ENCODE assay signal across 10 cellular contexts in genomic region chr5:10596310-10596703, GRCh38. TPM values are rescaled to one million over a fixed set of nuclear protein-coding genes. Genes with fewer than 3 reads are reported as not detected.
DNase-seq lines count a peak whose midpoint lies in the region; ATAC-seq and TF ChIP-seq lines count a peak whose summit lies in the region.
"Had no signal": no experiment of that assay in that cellular context is flagged by ENCODE, and none has a peak within 500 bp of the region (broad histone marks: within the 10 kb centered on the region; RNA-seq: fewer than 3 reads in every experiment).

No MANE protein-coding gene starts in this region.

- H3K9ac ChIP-seq in stomach smooth muscle (ENCODE audit: low read length in 2 of 2) = no peak overlapping the region

- CTCF ChIA-PET in activated CD8-positive, alpha-beta T cell treated with anti-CD3 and anti-CD28 coated beads for 36 hours (lab: Charles Lee) = no interaction called here

- H3K27me3 Mint-ChIP-seq in T-helper 2 cell treated with Interferon-gamma antibody and Interleukin-4, amounts not matched to agents 5 μg/mL and 100 μg/mL, for 36 hours (ENCODE audit: low read depth) = peaks cover 3% of the 10 kb centered on the region
- peaks cover 7% of the 10 kb centered on the region for H3K27me3 Mint-ChIP-seq in activated CD8-positive, alpha-beta T cell treated with anti-CD3 and anti-CD28 coated beads for 36 hours

- no peaks in the 10 kb centered on the region for H3K36me3 ChIP-seq in stomach smooth muscle (ENCODE audit: control insufficient read depth in 2 of 2, insufficient read depth in 2 of 2, low read length in 2 of 2)

- H3K27me3 ChIP-seq in foreskin keratinocyte = no peaks in the 10 kb centered on the region
- H3K27me3 ChIP-seq in stomach smooth muscle (ENCODE audit: control insufficient read depth in 1 of 2, insufficient read depth in 2 of 2, low read length in 2 of 2) = no peaks in the 10 kb centered on the region

- no peaks in the 10 kb centered on the region for H3K9me3 ChIP-seq in stomach smooth muscle (ENCODE audit: control insufficient read depth in 2 of 2, low read length in 2 of 2)

- no peaks in the 10 kb centered on the region for H3K9me3 Mint-ChIP-seq in T-helper 2 cell treated with Interferon-gamma antibody and Interleukin-4, amounts not matched to agents 5 μg/mL and 100 μg/mL, for 36 hours
- H3K9me3 Mint-ChIP-seq in activated CD8-positive, alpha-beta T cell treated with anti-CD3 and anti-CD28 coated beads for 36 hours = peaks cover 13% of the 10 kb centered on the region

- POLR2A ChIA-PET in activated CD8-positive, alpha-beta T cell treated with anti-CD3 and anti-CD28 coated beads for 36 hours (lab: Charles Lee) = no interaction called here

- no peak for ATAC-seq in activated CD8-positive, alpha-beta T cell treated with anti-CD3 and anti-CD28 coated beads for 36 hours
- ATAC-seq in foreskin keratinocyte (no peak), GM19035 (IDR thresholded peaks at IDR 0.05; ENCODE audit: unreplicated experiment) (no peak)

- H3K4me3 ChIP-seq in stomach smooth muscle (ENCODE audit: low read length in 2 of 2) = peak overlapping the region; percentile 33 to 56

- no peak overlapping the region for H3K27ac Mint-ChIP-seq in T-helper 2 cell treated with Interferon-gamma antibody and Interleukin-4, amounts not matched to agents 5 μg/mL and 100 μg/mL, for 36 hours
- peak overlapping the region; percentile 56 for H3K27ac Mint-ChIP-seq in activated CD8-positive, alpha-beta T cell treated with anti-CD3 and anti-CD28 coated beads for 36 hours

- H3K4me3 Mint-ChIP-seq in T-helper 2 cell treated with Interferon-gamma antibody and Interleukin-4, amounts not matched to agents 5 μg/mL and 100 μg/mL, for 36 hours = peak overlapping the region; percentile 29
- no peak overlapping the region for H3K4me3 Mint-ChIP-seq in activated CD8-positive, alpha-beta T cell treated with anti-CD3 and anti-CD28 coated beads for 36 hours
- H3K4me3 Mint-ChIP-seq: neural crest cell had no signal

- peaks cover 49% of the 10 kb centered on the region for H3K4me1 Mint-ChIP-seq in T-helper 2 cell treated with Interferon-gamma antibody and Interleukin-4, amounts not matched to agents 5 μg/mL and 100 μg/mL, for 36 hours (ENCODE audit: low read depth)
- peaks cover 56% of the 10 kb centered on the region for H3K4me1 Mint-ChIP-seq in activated CD8-positive, alpha-beta T cell treated with anti-CD3 and anti-CD28 coated beads for 36 hours (ENCODE audit: low read depth)

- TF ChIP-seq CTCF in activated CD8-positive, alpha-beta T cell treated with anti-CD3 and anti-CD28 coated beads for 36 hours (IDR thresholded peaks at IDR 0.05) = no peak
- TF ChIP-seq CTCF in foreskin keratinocyte (conservative IDR thresholded peaks at IDR 0.05) = no peak

- DNase-seq in T-helper 2 cell treated with Interferon-gamma antibody and Interleukin-4, amounts not matched to agents 5 μg/mL and 100 μg/mL, for 36 hours (ENCODE audit: low spot score) = no peak
- DNase-seq in T-helper 2 cell (no peak), foreskin keratinocyte (no peak), NCI-H524 treated with DMSO at 0.1 percent for 48 hours (lab: John Stamatoyannopoulos, UW) (no peak)
- DNase-seq in activated CD8-positive, alpha-beta T cell treated with anti-CD3 and anti-CD28 coated beads for 36 hours = no peak
- DNase-seq in stimulated activated naive CD4-positive, alpha-beta T cell (lab: John Stamatoyannopoulos, UW) = no peak
- DNase-seq: NCI-H774 had no signal

- peaks cover 34% of the 10 kb centered on the region for H3K4me1 ChIP-seq in foreskin keratinocyte
- peaks cover 12% of the 10 kb centered on the region for H3K4me1 ChIP-seq in stomach smooth muscle (ENCODE audit: control insufficient read depth, insufficient read depth, low read length)

- H3K36me3 Mint-ChIP-seq in T-helper 2 cell treated with Interferon-gamma antibody and Interleukin-4, amounts not matched to agents 5 μg/mL and 100 μg/mL, for 36 hours (ENCODE audit: low read depth) = peaks cover 4% of the 10 kb centered on the region
- peaks cover 25% of the 10 kb centered on the region for H3K36me3 Mint-ChIP-seq in activated CD8-positive, alpha-beta T cell treated with anti-CD3 and anti-CD28 coated beads for 36 hours (ENCODE audit: low read depth)

- peak overlapping the region; percentile 72 for H3K27ac ChIP-seq in foreskin keratinocyte
- H3K27ac ChIP-seq in stomach smooth muscle (ENCODE audit: low read length) = peak overlapping the region; percentile 37

- intact Hi-C loops in activated CD8-positive, alpha-beta T cell treated with anti-CD3 and anti-CD28 coated beads for 36 hours (cut with micrococcal nuclease) = no loop called here

RNA-seq across cellular contexts. Expression of gene ANKRD33B, which starts 32.4 kb away (rescaled TPM):
- total RNA-seq in activated CD8-positive, alpha-beta T cell treated with anti-CD3 and anti-CD28 coated beads for 36 hours = 10 to 100 TPM; 13.6 to 13.8 TPM
- 1.8 and 4.3 TPM in 2 replicates for total RNA-seq in foreskin keratinocyte
- polyA plus RNA-seq in foreskin keratinocyte = 0.31 and 0.87 TPM in 2 replicates
